Comparison of ENCODE assay signal across 1 cellular context in genomic region chr12:62640910-62641448, GRCh38.
A peak's percentile ranks its signal among the peaks of the same experiment; 100 is the strongest.
TF ChIP-seq lines count a peak whose summit lies in the region.

No MANE protein-coding gene starts in this region.

TF ChIP-seq in GM12878, 131 proteins besides CTCF, POLR2A, EP300 and RAD21 (continued from another document):
- TF ChIP-seq, protein P1, sequence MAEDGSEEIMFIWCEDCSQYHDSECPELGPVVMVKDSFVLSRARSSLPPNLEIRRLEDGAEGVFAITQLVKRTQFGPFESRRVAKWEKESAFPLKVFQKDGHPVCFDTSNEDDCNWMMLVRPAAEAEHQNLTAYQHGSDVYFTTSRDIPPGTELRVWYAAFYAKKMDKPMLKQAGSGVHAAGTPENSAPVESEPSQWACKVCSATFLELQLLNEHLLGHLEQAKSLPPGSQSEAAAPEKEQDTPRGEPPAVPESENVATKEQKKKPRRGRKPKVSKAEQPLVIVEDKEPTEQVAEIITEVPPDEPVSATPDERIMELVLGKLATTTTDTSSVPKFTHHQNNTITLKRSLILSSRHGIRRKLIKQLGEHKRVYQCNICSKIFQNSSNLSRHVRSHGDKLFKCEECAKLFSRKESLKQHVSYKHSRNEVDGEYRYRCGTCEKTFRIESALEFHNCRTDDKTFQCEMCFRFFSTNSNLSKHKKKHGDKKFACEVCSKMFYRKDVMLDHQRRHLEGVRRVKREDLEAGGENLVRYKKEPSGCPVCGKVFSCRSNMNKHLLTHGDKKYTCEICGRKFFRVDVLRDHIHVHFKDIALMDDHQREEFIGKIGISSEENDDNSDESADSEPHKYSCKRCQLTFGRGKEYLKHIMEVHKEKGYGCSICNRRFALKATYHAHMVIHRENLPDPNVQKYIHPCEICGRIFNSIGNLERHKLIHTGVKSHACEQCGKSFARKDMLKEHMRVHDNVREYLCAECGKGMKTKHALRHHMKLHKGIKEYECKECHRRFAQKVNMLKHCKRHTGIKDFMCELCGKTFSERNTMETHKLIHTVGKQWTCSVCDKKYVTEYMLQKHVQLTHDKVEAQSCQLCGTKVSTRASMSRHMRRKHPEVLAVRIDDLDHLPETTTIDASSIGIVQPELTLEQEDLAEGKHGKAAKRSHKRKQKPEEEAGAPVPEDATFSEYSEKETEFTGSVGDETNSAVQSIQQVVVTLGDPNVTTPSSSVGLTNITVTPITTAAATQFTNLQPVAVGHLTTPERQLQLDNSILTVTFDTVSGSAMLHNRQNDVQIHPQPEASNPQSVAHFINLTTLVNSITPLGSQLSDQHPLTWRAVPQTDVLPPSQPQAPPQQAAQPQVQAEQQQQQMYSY (CRISPR knock-in tag; IDR thresholded peaks at IDR 0.05), result no peak
- TF ChIP-seq DPF2 (IDR thresholded peaks at IDR 0.05), result peak; percentile 52; the same call in 1 of the 2 replicates
- TF ChIP-seq ZZZ3 (IDR thresholded peaks at IDR 0.05; ENCODE audit: control insufficient read depth, insufficient read length, low read depth), result no peak
- 0 out of 2 replicates have a peak, but pooled peaks have one; percentile 9 for TF ChIP-seq YY1 (IDR thresholded peaks at IDR 0.05; ENCODE audit: low read depth, low read length)
- no peak for TF ChIP-seq YBX1 (IDR thresholded peaks at IDR 0.05)
- 0 out of 2 replicates have a peak, but pooled peaks have one; percentile 9 for TF ChIP-seq BMI1 (IDR thresholded peaks at IDR 0.05; ENCODE audit: borderline replicate concordance)
- TF ChIP-seq, protein P2, sequence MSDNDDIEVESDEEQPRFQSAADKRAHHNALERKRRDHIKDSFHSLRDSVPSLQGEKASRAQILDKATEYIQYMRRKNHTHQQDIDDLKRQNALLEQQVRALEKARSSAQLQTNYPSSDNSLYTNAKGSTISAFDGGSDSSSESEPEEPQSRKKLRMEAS (IDR thresholded peaks at IDR 0.05; ENCODE audit: low read depth, low read length), result no peak
- TF ChIP-seq FOXM1 (IDR thresholded peaks at IDR 0.05; ENCODE audit: low read depth, low read length), result peak; percentile 75
- TF ChIP-seq STAT1 (conservative IDR thresholded peaks at IDR 0.05), result no peak
- peak; percentile 39; the same call in 1 of the 2 replicates for TF ChIP-seq IKZF1 (conservative IDR thresholded peaks at IDR 0.05)
- TF ChIP-seq TCF7 (IDR thresholded peaks at IDR 0.05; ENCODE audit: borderline replicate concordance), result 0 out of 2 replicates have a peak, but pooled peaks have one; percentile 58
- TF ChIP-seq PBX3 (IDR thresholded peaks at IDR 0.05; ENCODE audit: insufficient replicate concordance, low read depth, low read length), result no peak
- TF ChIP-seq SMC3 (IDR thresholded peaks at IDR 0.05; ENCODE audit: borderline replicate concordance, low read length), result no peak
- peak; percentile 88 for TF ChIP-seq ATF2 (IDR thresholded peaks at IDR 0.05; ENCODE audit: low read length)
- TF ChIP-seq SPI1 (IDR thresholded peaks at IDR 0.05; ENCODE audit: borderline replicate concordance, insufficient read depth, low read depth, low read length), result no peak
- TF ChIP-seq, protein P3, sequence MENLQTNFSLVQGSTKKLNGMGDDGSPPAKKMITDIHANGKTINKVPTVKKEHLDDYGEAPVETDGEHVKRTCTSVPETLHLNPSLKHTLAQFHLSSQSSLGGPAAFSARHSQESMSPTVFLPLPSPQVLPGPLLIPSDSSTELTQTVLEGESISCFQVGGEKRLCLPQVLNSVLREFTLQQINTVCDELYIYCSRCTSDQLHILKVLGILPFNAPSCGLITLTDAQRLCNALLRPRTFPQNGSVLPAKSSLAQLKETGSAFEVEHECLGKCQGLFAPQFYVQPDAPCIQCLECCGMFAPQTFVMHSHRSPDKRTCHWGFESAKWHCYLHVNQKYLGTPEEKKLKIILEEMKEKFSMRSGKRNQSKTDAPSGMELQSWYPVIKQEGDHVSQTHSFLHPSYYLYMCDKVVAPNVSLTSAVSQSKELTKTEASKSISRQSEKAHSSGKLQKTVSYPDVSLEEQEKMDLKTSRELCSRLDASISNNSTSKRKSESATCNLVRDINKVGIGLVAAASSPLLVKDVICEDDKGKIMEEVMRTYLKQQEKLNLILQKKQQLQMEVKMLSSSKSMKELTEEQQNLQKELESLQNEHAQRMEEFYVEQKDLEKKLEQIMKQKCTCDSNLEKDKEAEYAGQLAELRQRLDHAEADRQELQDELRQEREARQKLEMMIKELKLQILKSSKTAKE (IDR thresholded peaks at IDR 0.05; ENCODE audit: low read depth, poor library complexity, severe bottlenecking), result no peak
- TF ChIP-seq MYC (IDR thresholded peaks at IDR 0.05; ENCODE audit: insufficient read depth, insufficient read length, insufficient replicate concordance, low read length, severe bottlenecking), result no peak
- TF ChIP-seq CUX1 (IDR thresholded peaks at IDR 0.05; ENCODE audit: insufficient replicate concordance, low read depth, low read length), result no peak
- no peak for TF ChIP-seq SMARCA5 (IDR thresholded peaks at IDR 0.05)
- no peak for TF ChIP-seq NRF1 (conservative IDR thresholded peaks at IDR 0.05; ENCODE audit: low read depth, low read length)
- no peak for TF ChIP-seq ZNF274 (IDR thresholded peaks at IDR 0.05; ENCODE audit: insufficient read depth, insufficient read length)
- no peak for TF ChIP-seq WRNIP1 (IDR thresholded peaks at IDR 0.05; ENCODE audit: borderline replicate concordance, low read depth, low read length)
- TF ChIP-seq MEF2B (IDR thresholded peaks at IDR 0.05; ENCODE audit: partially characterized antibody, poor library complexity, severe bottlenecking), result no peak
- no peak for TF ChIP-seq KDM1A (IDR thresholded peaks at IDR 0.05; ENCODE audit: borderline replicate concordance)
- TF ChIP-seq, protein P4, sequence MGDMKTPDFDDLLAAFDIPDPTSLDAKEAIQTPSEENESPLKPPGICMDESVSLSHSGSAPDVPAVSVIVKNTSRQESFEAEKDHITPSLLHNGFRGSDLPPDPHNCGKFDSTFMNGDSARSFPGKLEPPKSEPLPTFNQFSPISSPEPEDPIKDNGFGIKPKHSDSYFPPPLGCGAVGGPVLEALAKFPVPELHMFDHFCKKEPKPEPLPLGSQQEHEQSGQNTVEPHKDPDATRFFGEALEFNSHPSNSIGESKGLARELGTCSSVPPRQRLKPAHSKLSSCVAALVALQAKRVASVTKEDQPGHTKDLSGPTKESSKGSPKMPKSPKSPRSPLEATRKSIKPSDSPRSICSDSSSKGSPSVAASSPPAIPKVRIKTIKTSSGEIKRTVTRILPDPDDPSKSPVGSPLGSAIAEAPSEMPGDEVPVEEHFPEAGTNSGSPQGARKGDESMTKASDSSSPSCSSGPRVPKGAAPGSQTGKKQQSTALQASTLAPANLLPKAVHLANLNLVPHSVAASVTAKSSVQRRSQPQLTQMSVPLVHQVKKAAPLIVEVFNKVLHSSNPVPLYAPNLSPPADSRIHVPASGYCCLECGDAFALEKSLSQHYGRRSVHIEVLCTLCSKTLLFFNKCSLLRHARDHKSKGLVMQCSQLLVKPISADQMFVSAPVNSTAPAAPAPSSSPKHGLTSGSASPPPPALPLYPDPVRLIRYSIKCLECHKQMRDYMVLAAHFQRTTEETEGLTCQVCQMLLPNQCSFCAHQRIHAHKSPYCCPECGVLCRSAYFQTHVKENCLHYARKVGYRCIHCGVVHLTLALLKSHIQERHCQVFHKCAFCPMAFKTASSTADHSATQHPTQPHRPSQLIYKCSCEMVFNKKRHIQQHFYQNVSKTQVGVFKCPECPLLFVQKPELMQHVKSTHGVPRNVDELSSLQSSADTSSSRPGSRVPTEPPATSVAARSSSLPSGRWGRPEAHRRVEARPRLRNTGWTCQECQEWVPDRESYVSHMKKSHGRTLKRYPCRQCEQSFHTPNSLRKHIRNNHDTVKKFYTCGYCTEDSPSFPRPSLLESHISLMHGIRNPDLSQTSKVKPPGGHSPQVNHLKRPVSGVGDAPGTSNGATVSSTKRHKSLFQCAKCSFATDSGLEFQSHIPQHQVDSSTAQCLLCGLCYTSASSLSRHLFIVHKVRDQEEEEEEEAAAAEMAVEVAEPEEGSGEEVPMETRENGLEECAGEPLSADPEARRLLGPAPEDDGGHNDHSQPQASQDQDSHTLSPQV (IDR thresholded peaks at IDR 0.05), result no peak
- TF ChIP-seq LARP7 (IDR thresholded peaks at IDR 0.05), result no peak
- TF ChIP-seq POLR2AphosphoS2 (IDR thresholded peaks at IDR 0.05; ENCODE audit: low read depth, low read length), result no peak
- TF ChIP-seq PML (IDR thresholded peaks at IDR 0.05; ENCODE audit: low read length), result peak; percentile 66; the same call in 1 of the 2 replicates
- TF ChIP-seq RUNX3 (IDR thresholded peaks at IDR 0.05; ENCODE audit: low read length), result peak; percentile 67
- no peak for TF ChIP-seq CBFB (IDR thresholded peaks at IDR 0.05; ENCODE audit: low read depth)
- no peak for TF ChIP-seq TCF12 (IDR thresholded peaks at IDR 0.05; ENCODE audit: low read depth, low read length)
- TF ChIP-seq, protein P5, sequence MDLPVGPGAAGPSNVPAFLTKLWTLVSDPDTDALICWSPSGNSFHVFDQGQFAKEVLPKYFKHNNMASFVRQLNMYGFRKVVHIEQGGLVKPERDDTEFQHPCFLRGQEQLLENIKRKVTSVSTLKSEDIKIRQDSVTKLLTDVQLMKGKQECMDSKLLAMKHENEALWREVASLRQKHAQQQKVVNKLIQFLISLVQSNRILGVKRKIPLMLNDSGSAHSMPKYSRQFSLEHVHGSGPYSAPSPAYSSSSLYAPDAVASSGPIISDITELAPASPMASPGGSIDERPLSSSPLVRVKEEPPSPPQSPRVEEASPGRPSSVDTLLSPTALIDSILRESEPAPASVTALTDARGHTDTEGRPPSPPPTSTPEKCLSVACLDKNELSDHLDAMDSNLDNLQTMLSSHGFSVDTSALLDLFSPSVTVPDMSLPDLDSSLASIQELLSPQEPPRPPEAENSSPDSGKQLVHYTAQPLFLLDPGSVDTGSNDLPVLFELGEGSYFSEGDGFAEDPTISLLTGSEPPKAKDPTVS (IDR thresholded peaks at IDR 0.05; ENCODE audit: low read depth, low read length), result no peak
- peak; percentile 22; the same call in 1 of the 2 replicates for TF ChIP-seq TAF1 (IDR thresholded peaks at IDR 0.05; ENCODE audit: borderline replicate concordance, low read depth, low read length)
- no peak for TF ChIP-seq ZNF384 (IDR thresholded peaks at IDR 0.05; ENCODE audit: borderline replicate concordance, low read depth, low read length)
- TF ChIP-seq ASH2L (IDR thresholded peaks at IDR 0.05; ENCODE audit: borderline replicate concordance, low read depth), result 0 out of 2 replicates have a peak, but pooled peaks have one; percentile 47
- no peak for TF ChIP-seq KLF5 (IDR thresholded peaks at IDR 0.05; ENCODE audit: partially characterized antibody)
- TF ChIP-seq SREBF1 (IDR thresholded peaks at IDR 0.05; ENCODE audit: low read length), result no peak
- no peak for TF ChIP-seq BACH1 (IDR thresholded peaks at IDR 0.05; ENCODE audit: borderline replicate concordance)
- TF ChIP-seq MYB (IDR thresholded peaks at IDR 0.05; ENCODE audit: borderline replicate concordance, low read depth, low read length), result no peak
